Comparison of ENCODE assay signal across 15 cellular contexts in genomic region chr16:73023320-73023719, GRCh38. TPM values are rescaled to one million over a fixed set of nuclear protein-coding genes. Genes with fewer than 3 reads are reported as not detected.
DNase-seq lines count a peak whose midpoint lies in the region; FAIRE-seq and TF ChIP-seq lines count a peak whose summit lies in the region.
"Had no signal": no experiment of that assay in that cellular context is flagged by ENCODE, and none has a peak within 500 bp of the region (broad histone marks: within the 10 kb centered on the region; RNA-seq: fewer than 3 reads in every experiment).

No MANE protein-coding gene starts in this region.

- FAIRE-seq in urothelium cell line (lab: Jason Lieb, UNC) = no peak

- no peak overlapping the region for H4K12ac ChIP-seq in trophoblast cell (ENCODE audit: low read depth, low read length)

- H3K9me3 ChIP-seq in endodermal cell (ENCODE audit: control insufficient read depth, low read length) (no peaks in the 10 kb centered on the region), trophoblast cell (ENCODE audit: insufficient read depth, low read depth, low read length) (no peaks in the 10 kb centered on the region), thyroid gland (no peaks in the 10 kb centered on the region)
- H3K9me3 ChIP-seq: BLaER1 treated with 17β-estradiol and CSF1 and Interleukin-3, amounts not matched to agents 10 nM and 100 nM; HAP-1 had no signal

- no peaks in the 10 kb centered on the region for H3K36me3 ChIP-seq in endodermal cell (ENCODE audit: control insufficient read depth, insufficient read depth, low read length)
- peaks cover 0 to 3% of the 10 kb centered on the region in 2 experiments for H3K36me3 ChIP-seq in trophoblast cell (ENCODE audit: control insufficient read depth in 1 of 2, insufficient read depth in 2 of 2, low read length in 2 of 2)
- H3K36me3 ChIP-seq in thyroid gland = no peaks in the 10 kb centered on the region

- H3K27me3 Mint-ChIP-seq in chondrocyte (ENCODE audit: low read depth) = no peaks in the 10 kb centered on the region
- H3K27me3 Mint-ChIP-seq in endodermal cell (ENCODE audit: insufficient read depth) = peaks cover 90% of the 10 kb centered on the region
- H3K27me3 Mint-ChIP-seq in activated T-cell treated with anti-CD3 and anti-CD28 coated beads, Interleukin-2, amount 50 U/mL, for 24 hours = peaks cover 4% of the 10 kb centered on the region
- H3K27me3 Mint-ChIP-seq: B cell had no signal

- H2BK5ac ChIP-seq in trophoblast cell (ENCODE audit: low read depth, low read length, poor library complexity) = no peak overlapping the region

- H3K27ac Mint-ChIP-seq in chondrocyte (ENCODE audit: unreplicated experiment) = peak overlapping the region; percentile 27
- H3K27ac Mint-ChIP-seq in endodermal cell = no peak overlapping the region
- no peak overlapping the region for H3K27ac Mint-ChIP-seq in activated T-cell treated with anti-CD3 and anti-CD28 coated beads, Interleukin-2, amount 50 U/mL, for 24 hours
- H3K27ac Mint-ChIP-seq: B cell; CD8-positive, alpha-beta T cell had no signal

- no peaks in the 10 kb centered on the region for H3K9me3 Mint-ChIP-seq in chondrocyte (ENCODE audit: low read depth)
- no peaks in the 10 kb centered on the region for H3K9me3 Mint-ChIP-seq in endodermal cell
- H3K9me3 Mint-ChIP-seq in activated T-cell treated with anti-CD3 and anti-CD28 coated beads, Interleukin-2, amount 50 U/mL, for 24 hours = no peaks in the 10 kb centered on the region
- H3K9me3 Mint-ChIP-seq: CD8-positive, alpha-beta T cell had no signal

- peak overlapping the region; percentile 75 for H3K18ac ChIP-seq in trophoblast cell (ENCODE audit: low read length)

- no peak for TF ChIP-seq CTCF in chondrocyte (IDR thresholded peaks at IDR 0.05)
- TF ChIP-seq CTCF in endodermal cell (conservative IDR thresholded peaks at IDR 0.05) = no peak
- TF ChIP-seq CTCF in thyroid gland (IDR thresholded peaks at IDR 0.05) = no peak

- H3K4me3 ChIP-seq in endodermal cell (ENCODE audit: low read length) (no peak overlapping the region), trophoblast cell (ENCODE audit: low read depth, low read length) (no peak overlapping the region), thyroid gland (replicated peaks in 1 of 3) (no peak overlapping the region)
- H3K4me3 ChIP-seq: BLaER1 treated with 17β-estradiol and CSF1 and Interleukin-3, amounts not matched to agents 10 nM and 100 nM; HAP-1 had no signal

- H2BK12ac ChIP-seq in trophoblast cell (ENCODE audit: low read length) = no peak overlapping the region

- no peak overlapping the region for H3K14ac ChIP-seq in trophoblast cell (ENCODE audit: low read length)

- H3K4me2 ChIP-seq in trophoblast cell (ENCODE audit: low read length) = no peak overlapping the region

- no peak overlapping the region for H3K23ac ChIP-seq in trophoblast cell (ENCODE audit: low read length)

- H3K4me1 Mint-ChIP-seq in chondrocyte (ENCODE audit: low read depth) = peaks cover 86% of the 10 kb centered on the region
- peaks cover 10% of the 10 kb centered on the region for H3K4me1 Mint-ChIP-seq in endodermal cell
- H3K4me1 Mint-ChIP-seq in activated T-cell treated with anti-CD3 and anti-CD28 coated beads, Interleukin-2, amount 50 U/mL, for 24 hours (ENCODE audit: low read depth) = no peaks in the 10 kb centered on the region
- H3K4me1 Mint-ChIP-seq: B cell had no signal

- peak overlapping the region; percentile 7 for H2AK5ac ChIP-seq in trophoblast cell (ENCODE audit: low read length)

- H3K79me1 ChIP-seq in trophoblast cell (ENCODE audit: low read length) = peaks cover 20% of the 10 kb centered on the region

- H3K27me3 ChIP-seq in endodermal cell (ENCODE audit: control insufficient read depth, insufficient read depth, low read length, poor library complexity, severe bottlenecking) (peaks cover 56% of the 10 kb centered on the region), trophoblast cell (ENCODE audit: insufficient read depth, low read length) (no peaks in the 10 kb centered on the region), thyroid gland (no peaks in the 10 kb centered on the region)
- H3K27me3 ChIP-seq: BLaER1 treated with 17β-estradiol and CSF1 and Interleukin-3, amounts not matched to agents 10 nM and 100 nM had no signal

- H3K4me1 ChIP-seq in endodermal cell (ENCODE audit: control insufficient read depth, insufficient read depth, low read length) = peaks cover 7% of the 10 kb centered on the region
- H3K4me1 ChIP-seq in trophoblast cell (ENCODE audit: control insufficient read depth in 1 of 2, insufficient read depth in 2 of 2, low read length in 2 of 2) = peaks cover 52 to 61% of the 10 kb centered on the region in 2 experiments
- peaks cover 71 to 97% of the 10 kb centered on the region in 2 donors for H3K4me1 ChIP-seq in thyroid gland

- H3K9ac ChIP-seq in endodermal cell (ENCODE audit: extremely low read depth, low read length, poor library complexity, severe bottlenecking) = no peak overlapping the region
- no peak overlapping the region for H3K9ac ChIP-seq in trophoblast cell (ENCODE audit: low read length)
- H3K9ac ChIP-seq: BLaER1 treated with 17β-estradiol and CSF1 and Interleukin-3, amounts not matched to agents 10 nM and 100 nM had no signal

- 93 to 97% methylated on average over 8 to 10 of the region's 10 CpGs for WGBS in endodermal cell (ENCODE audit: insufficient coverage in 1 of 2, insufficient read length in 1 of 2), 2 experiments
- no CpG with 5 or more reads among the region's 10 CpGs for WGBS in trophoblast cell (ENCODE audit: extremely low coverage, insufficient coverage, insufficient read length)
- WGBS in thyroid gland, 2 donors = 54 to 65% methylated on average over 9 to 10 of the region's 10 CpGs

- H3K4me3 Mint-ChIP-seq in chondrocyte (ENCODE audit: unreplicated experiment) = no peak overlapping the region
- H3K4me3 Mint-ChIP-seq in endodermal cell = no peak overlapping the region
- no peak overlapping the region for H3K4me3 Mint-ChIP-seq in activated T-cell treated with anti-CD3 and anti-CD28 coated beads, Interleukin-2, amount 50 U/mL, for 24 hours
- H3K4me3 Mint-ChIP-seq: B cell; CD8-positive, alpha-beta T cell had no signal

- no peak for TF ChIP-seq POLR2A in thyroid gland (IDR thresholded peaks at IDR 0.05)

- H3K27ac ChIP-seq in endodermal cell (ENCODE audit: low read depth, low read length) = no peak overlapping the region
- no peak overlapping the region for H3K27ac ChIP-seq in trophoblast cell (ENCODE audit: low read depth, low read length)
- peak overlapping the region; percentile 89 to 92 (median 90) for H3K27ac ChIP-seq in thyroid gland
- H3K27ac ChIP-seq: BLaER1 treated with 17β-estradiol and CSF1 and Interleukin-3, amounts not matched to agents 10 nM and 100 nM; HL-60 had no signal

- intact Hi-C loops in thyroid gland (cut with DNase I) = no loop called here

- no peaks in the 10 kb centered on the region for H3K36me3 Mint-ChIP-seq in chondrocyte (ENCODE audit: low read depth)
- H3K36me3 Mint-ChIP-seq in endodermal cell (ENCODE audit: low read depth) = no peaks in the 10 kb centered on the region
- no peaks in the 10 kb centered on the region for H3K36me3 Mint-ChIP-seq in activated T-cell treated with anti-CD3 and anti-CD28 coated beads, Interleukin-2, amount 50 U/mL, for 24 hours (ENCODE audit: low read depth)
- H3K36me3 Mint-ChIP-seq: CD8-positive, alpha-beta T cell had no signal

- H4K91ac ChIP-seq in trophoblast cell (ENCODE audit: low read depth, low read length) = no peak overlapping the region

- no peak overlapping the region for H2AFZ ChIP-seq in trophoblast cell (ENCODE audit: insufficient read depth, low read length, poor library complexity)

- H3K79me2 ChIP-seq in trophoblast cell (ENCODE audit: control insufficient read depth, insufficient read depth, low read length, poor library complexity) = peaks cover 28% of the 10 kb centered on the region

- no peak overlapping the region for H2BK120ac ChIP-seq in trophoblast cell (ENCODE audit: insufficient read depth, low read length, poor library complexity)

- H4K8ac ChIP-seq in trophoblast cell (ENCODE audit: low read depth, low read length) = peak overlapping the region; percentile 10

- DNase-seq in chondrocyte (ENCODE audit: low spot score) (no peak), endodermal cell (peak; percentile 27), trophoblast cell (no peak), thyroid gland (peak; percentile 53 to 56), germinal center (ENCODE audit: low spot score) (no peak), urothelium cell line (ENCODE audit: low spot score) (no peak)
- DNase-seq in activated T-cell treated with anti-CD3 and anti-CD28 coated beads, Interleukin-2, amount 50 U/mL, for 24 hours = no peak
- DNase-seq: Calu3; CD8-positive, alpha-beta T cell; GF-D8; IMR-90 had no signal

- H3K4ac ChIP-seq in trophoblast cell (ENCODE audit: low read depth, low read length) = peak overlapping the region; percentile 22

RNA-seq across cellular contexts. Expression of gene ZFHX3, which starts 24.6 kb away (rescaled TPM):
- total RNA-seq in chondrocyte = 74.4 to 91.0 TPM (median 86.8 TPM) in 3 replicates
- total RNA-seq in endodermal cell = 1 to 10 TPM in 1 of 2 donors, under 1 TPM in 1; 0.79 to 2.2 TPM
- polyA plus RNA-seq in endodermal cell (2013, experiment 1 of 2) = 9.3 TPM
- polyA plus RNA-seq in endodermal cell (2013, experiment 2 of 2) = 10.4 TPM
- 36.4 and 36.5 TPM in 2 replicates for polyA plus RNA-seq in trophoblast cell (2013)
- 10 to 100 TPM; 27.4 to 92.9 (median 45.5) TPM for total RNA-seq in thyroid gland

Comparison
In these comparisons a context has a peak if more than half of its experiments do, and no peak if none do; other contexts are left out.
1. DNase-seq: peak in endodermal cell (single experiment) and thyroid gland (2 of 2); none in chondrocyte (single experiment), trophoblast cell (0 of 2), activated T-cell treated with anti-CD3 and anti-CD28 coated beads, Interleukin-2, amount 50 U/mL, for 24 hours (single experiment), germinal center (single experiment) and urothelium cell line (single experiment).
2. H3K27ac ChIP-seq: peak in thyroid gland (3 of 3); none in endodermal cell (single experiment) and trophoblast cell (single experiment).
3. RNA of gene ZFHX3, which starts 24.6 kb away (total RNA-seq): 74.4 to 91.0 TPM in chondrocyte and 27.4 to 92.9 TPM in thyroid gland; 0.79 to 2.2 TPM in endodermal cell; every median in the first group is over 4 times any median in the second.